ENCODE assay signal across 5 cellular contexts in genomic region chr6:26701023-26701747, GRCh38. TPM values are rescaled to one million over a fixed set of nuclear protein-coding genes. Genes with fewer than 3 reads are reported as not detected.
DNase-seq lines count a peak whose midpoint lies in the region; ATAC-seq, FAIRE-seq and TF ChIP-seq lines count a peak whose summit lies in the region.
"Not testable (repeated sequence)": the region's sequence is repeated elsewhere in the genome, so short reads cannot be mapped to it uniquely, and the experiment has no call there.

No MANE protein-coding gene starts in this region.

- WGBS in IMR-90 (ENCODE audit: extremely low coverage in 2 of 2, insufficient read length in 1 of 2), 2 experiments = no CpG with 5 or more reads among the region's 17 CpGs
- no CpG with 5 or more reads among the region's 17 CpGs for WGBS in K562 (ENCODE audit: insufficient coverage, low coverage, missing lambda C conversion rate)

- not testable (repeated sequence) for H2AFZ ChIP-seq in GM23338; IMR-90 (replicated peaks; ENCODE audit: low read length, poor library complexity); K562 (ENCODE audit: low read depth, low read length)

- not testable (repeated sequence) for H3K4me3 ChIP-seq in GM23338; IMR-90 (ENCODE audit: insufficient read depth, low read depth, low read length); K562

- DNase-seq in GM23338 (ENCODE audit: low spot score); IMR-90; WTC11 (ENCODE audit: low spot score); K562 (ENCODE audit: extremely low read depth in 1 of 4, low spot score in 3 of 4); foreskin keratinocyte: not testable (repeated sequence)

- H3K18ac ChIP-seq in IMR-90 (ENCODE audit: low read depth, low read length) = not testable (repeated sequence)

- H3K56ac ChIP-seq in IMR-90 (ENCODE audit: extremely low read depth, insufficient read depth, low read length) = not testable (repeated sequence)

- not testable (repeated sequence) for H4K5ac ChIP-seq in IMR-90 (ENCODE audit: low read depth, low read length)

- not testable (repeated sequence) for H3K9ac ChIP-seq in IMR-90 (ENCODE audit: low read depth, low read length); K562 (ENCODE audit: insufficient read depth in 1 of 2, low read depth in 2 of 2, low read length in 2 of 2)

- dilution Hi-C loops in IMR-90 (cut with HindIII; ENCODE audit: low sequenced_read_pairs, unreplicated experiment) = not testable (repeated sequence)

- not testable (repeated sequence) for H3K27me3 ChIP-seq in GM23338 (ENCODE audit: insufficient read depth); IMR-90 (ENCODE audit: control insufficient read depth, insufficient read depth, low read length); K562 (ENCODE audit: control insufficient read depth in 2 of 2, insufficient read depth in 2 of 2, low read length in 2 of 2); foreskin keratinocyte

- not testable (repeated sequence) for H3K9me3 ChIP-seq in IMR-90 (ENCODE audit: control insufficient read depth, insufficient read depth, low read length); K562 (replicated peaks; ENCODE audit: control insufficient read depth, insufficient read depth, low read depth, low read length)

- in situ Hi-C loops in IMR-90 (cut with MboI; ENCODE audit: low sequenced_read_pairs); K562 (cut with MboI): not testable (repeated sequence)

- H3K36me3 Mint-ChIP-seq in GM23338 (ENCODE audit: low read depth); WTC11: not testable (repeated sequence)

- H2BK15ac ChIP-seq in IMR-90 (ENCODE audit: low read depth, low read length) = not testable (repeated sequence)

- H3K79me1 ChIP-seq in IMR-90 (ENCODE audit: low read depth in 1 of 2, low read length in 2 of 2) = not testable (repeated sequence)

- not testable (repeated sequence) for H3K36me3 ChIP-seq in GM23338 (ENCODE audit: insufficient read depth); IMR-90 (ENCODE audit: control insufficient read depth, insufficient read depth, low read length); K562 (ENCODE audit: control insufficient read depth, insufficient read depth, low read length)

- H3K79me2 ChIP-seq in GM23338 (replicated peaks; ENCODE audit: insufficient read depth); K562 (ENCODE audit: control insufficient read depth, insufficient read depth, low read length): not testable (repeated sequence)

- H2BK120ac ChIP-seq in IMR-90 (ENCODE audit: low read depth, low read length) = not testable (repeated sequence)

- H3K27ac Mint-ChIP-seq in GM23338, WTC11: not testable (repeated sequence)

- not testable (repeated sequence) for H3K23ac ChIP-seq in IMR-90 (ENCODE audit: low read depth, low read length)

- intact Hi-C loops in IMR-90 (cut with micrococcal nuclease); K562 (cut with micrococcal nuclease): not testable (repeated sequence)

- H3K27me3 Mint-ChIP-seq in GM23338 (ENCODE audit: insufficient read depth, low read depth, poor library complexity); WTC11 (ENCODE audit: low read depth): not testable (repeated sequence)

- TF ChIP-seq EP300 in K562 (IDR thresholded peaks at IDR 0.05; ENCODE audit: low read length) = not testable (repeated sequence)

- not testable (repeated sequence) for H3K4me1 Mint-ChIP-seq in GM23338, WTC11

- CTCF ChIA-PET in IMR-90 (lab: Yijun Ruan, JAX); WTC11 (lab: Charles Lee); K562 (lab: Yijun Ruan, JAX; ENCODE audit: low intra/inter-chr PET ratio): not testable (repeated sequence)

- not testable (repeated sequence) for H3K4me2 ChIP-seq in GM23338; IMR-90 (ENCODE audit: low read depth, low read length); K562 (ENCODE audit: insufficient read depth, low read length)

- H4K91ac ChIP-seq in IMR-90 (ENCODE audit: insufficient read depth, low read depth, low read length) = not testable (repeated sequence)

- not testable (repeated sequence) for H3K9me1 ChIP-seq in IMR-90 (ENCODE audit: insufficient read depth, low read length); K562 (ENCODE audit: control insufficient read depth, insufficient read depth, low read length)

- H3K4ac ChIP-seq in IMR-90 (ENCODE audit: low read depth, low read length) = not testable (repeated sequence)

- TF ChIP-seq POLR2A in IMR-90 (IDR thresholded peaks at IDR 0.05; ENCODE audit: low read depth, low read length); K562 (conservative IDR thresholded peaks at IDR 0.05): not testable (repeated sequence)

- FAIRE-seq in K562 (lab: Jason Lieb, UNC) = peak; percentile 19

- not testable (repeated sequence) for H3K4me3 Mint-ChIP-seq in GM23338, WTC11

- POLR2A ChIA-PET in IMR-90 (lab: Charles Lee; ENCODE audit: unreplicated experiment); WTC11 (lab: Charles Lee); K562 (lab: Yijun Ruan, JAX): not testable (repeated sequence)

- H3K9me2 ChIP-seq in GM23338 (ENCODE audit: insufficient read depth) = not testable (repeated sequence)

- not testable (repeated sequence) for H4K8ac ChIP-seq in IMR-90 (ENCODE audit: low read depth in 2 of 2, low read length in 2 of 2)

- TF ChIP-seq CTCF in GM23338 (conservative IDR thresholded peaks at IDR 0.05; ENCODE audit: low read depth in 2 of 2); IMR-90 (conservative IDR thresholded peaks at IDR 0.05; ENCODE audit: low read depth, low read length); WTC11 (IDR thresholded peaks at IDR 0.05); K562 (IDR thresholded peaks at IDR 0.05 in 2 of 3, conservative IDR thresholded peaks at IDR 0.05 in 1 of 3; ENCODE audit: insufficient read depth in 2 of 3, low read depth in 1 of 3, low read length in 3 of 3); foreskin keratinocyte (conservative IDR thresholded peaks at IDR 0.05): not testable (repeated sequence)

- not testable (repeated sequence) for H2AK5ac ChIP-seq in IMR-90 (ENCODE audit: low read depth, low read length)

- H3K4me1 ChIP-seq in GM23338 (ENCODE audit: insufficient read depth); IMR-90 (ENCODE audit: control insufficient read depth, insufficient read depth, low read length); K562 (replicated peaks in 1 of 2; ENCODE audit: control insufficient read depth in 2 of 2, insufficient read depth in 2 of 2, low read length in 2 of 2); foreskin keratinocyte: not testable (repeated sequence)

- BruUV-seq in IMR-90 (replicated peaks; lab: Mats Ljungman, UMichigan); K562 (replicated peaks; lab: Mats Ljungman, UMichigan): not testable (repeated sequence)

- H3F3A ChIP-seq in GM23338 (replicated peaks; ENCODE audit: low read depth) = not testable (repeated sequence)

- not testable (repeated sequence) for H3K14ac ChIP-seq in IMR-90 (replicated peaks; ENCODE audit: low read depth, low read length)

- H2BK5ac ChIP-seq in IMR-90 (ENCODE audit: low read depth, low read length, poor library complexity, severe bottlenecking) = not testable (repeated sequence)

- not testable (repeated sequence) for H3K9me3 Mint-ChIP-seq in GM23338, WTC11

- H2BK20ac ChIP-seq in IMR-90 (ENCODE audit: low read depth, low read length) = not testable (repeated sequence)

- H2AK9ac ChIP-seq in IMR-90 (replicated peaks; ENCODE audit: low read depth, low read length, poor library complexity) = not testable (repeated sequence)

- not testable (repeated sequence) for H3K27ac ChIP-seq in GM23338 (ENCODE audit: low read depth); IMR-90 (ENCODE audit: insufficient read depth, low read length); K562 (ENCODE audit: extremely low read depth, low read depth, low read length); foreskin keratinocyte

- ATAC-seq in GM23338 = peak; percentile 79
- ATAC-seq in IMR-90 (ENCODE audit: low read depth) = peak; percentile 60
- peak; percentile 79 for ATAC-seq in WTC11
- ATAC-seq in K562 = peak; percentile 81
- peak; percentile 56 for ATAC-seq in foreskin keratinocyte

- not testable (repeated sequence) for TF ChIP-seq RAD21 in IMR-90 (IDR thresholded peaks at IDR 0.05; ENCODE audit: low read length); K562 (CRISPR knock-in tag; conservative IDR thresholded peaks at IDR 0.05 in 1 of 2, IDR thresholded peaks at IDR 0.05 in 1 of 2)

- not testable (repeated sequence) for H4K20me1 ChIP-seq in GM23338 (replicated peaks; ENCODE audit: insufficient read depth); IMR-90 (ENCODE audit: insufficient read depth, low read length); K562 (replicated peaks; ENCODE audit: control insufficient read depth, insufficient read depth, low read length)

RNA-seq across cellular contexts. Expression of gene ZNF322, which starts 41.6 kb away (rescaled TPM):
- total RNA-seq in GM23338 (2014; rRNA removed; shearing (Covaris generic)) = 43.3 and 47.0 TPM in 2 replicates
- polyA plus RNA-seq in GM23338 (2016; fragmentation: Nextera tagmentation; extraction: Ambion mirVana) = 59.7 and 61.0 TPM in 2 replicates
- total RNA-seq in IMR-90 (2012; rRNA removed) = 18.9 and 23.3 TPM in 2 replicates
- polyA plus RNA-seq in IMR-90 (2012; rRNA removed) = 3.1 and 5.3 TPM in 2 replicates
- polyA plus RNA-seq in IMR-90 (2012; cell fraction: cytosol; rRNA removed) = 0.78 and 0.87 TPM in 2 replicates
- polyA plus RNA-seq in IMR-90 (2012; cell fraction: nucleus; rRNA removed; ENCODE audit: low replicate concordance) = 2.8 and 10.0 TPM in 2 replicates
- total RNA-seq in WTC11 (2021) = 42.9 to 50.8 TPM (median 47.3 TPM) in 3 replicates
- 8.3 and 23.3 TPM in 2 replicates for total RNA-seq in K562 (2011; cell fraction: chromatin; rRNA removed; ENCODE audit: low replicate concordance)
- 13.7 and 20.0 TPM in 2 replicates for total RNA-seq in K562 (2011; cell fraction: nucleolus; rRNA removed)
- total RNA-seq in K562 (2011; cell fraction: nucleoplasm; rRNA removed) = 11.3 and 14.8 TPM in 2 replicates
- total RNA-seq in K562 (2014; rRNA removed) = 11.6 and 12.4 TPM in 2 replicates
- total RNA-seq in K562 (2014; rRNA removed; fragmentation: Illumina TruSeq; extraction: Trizol) = 24.0 and 27.2 TPM in 2 replicates
- total RNA-seq in K562 (2015; rRNA removed; fragmentation: Illumina TruSeq; extraction: Trizol) = 25.2 and 26.4 TPM in 2 replicates
- total RNA-seq in K562 (2021) = 29.2 and 31.2 TPM in 2 replicates
- polyA plus RNA-seq in K562 (2011; rRNA removed) = 21.9 and 24.8 TPM in 2 replicates
- 3.9 and 6.5 TPM in 2 replicates for polyA plus RNA-seq in K562 (2011; cell fraction: cytosol; rRNA removed)
- polyA plus RNA-seq in K562 (2011; cell fraction: nucleus; rRNA removed) = 20.4 and 22.7 TPM in 2 replicates
- polyA plus RNA-seq in K562 (2012) = 10.6 and 17.4 TPM in 2 replicates
- 17.8 and 18.7 TPM in 2 replicates for polyA plus RNA-seq in K562 (2014; fragmentation: Illumina TruSeq; extraction: Trizol)
- 1 to 10 TPM; 4.7 to 7.1 TPM for polyA plus RNA-seq in K562 (2014; fragmentation: Nextera tagmentation; extraction: Ambion mirVana)
- polyA plus RNA-seq in K562 (2014; rRNA removed) = 12.4 and 14.6 TPM in 2 replicates
- 18.8 and 21.8 TPM in 2 replicates for polyA minus RNA-seq in K562 (2011; rRNA and poly(A)+ RNA removed)
- polyA minus RNA-seq in K562 (2011; cell fraction: cytosol; rRNA and poly(A)+ RNA removed) = 9.3 and 10.4 TPM in 2 replicates
- polyA minus RNA-seq in K562 (2011; cell fraction: nucleus; rRNA and poly(A)+ RNA removed) = 15.6 and 21.7 TPM in 2 replicates
- total RNA-seq in foreskin keratinocyte = 8.4 and 8.5 TPM in 2 replicates
- polyA plus RNA-seq in foreskin keratinocyte = 2.2 and 2.6 TPM in 2 replicates
